8 cellular contexts compared by ENCODE assay signal in the genomic region with DNA sequence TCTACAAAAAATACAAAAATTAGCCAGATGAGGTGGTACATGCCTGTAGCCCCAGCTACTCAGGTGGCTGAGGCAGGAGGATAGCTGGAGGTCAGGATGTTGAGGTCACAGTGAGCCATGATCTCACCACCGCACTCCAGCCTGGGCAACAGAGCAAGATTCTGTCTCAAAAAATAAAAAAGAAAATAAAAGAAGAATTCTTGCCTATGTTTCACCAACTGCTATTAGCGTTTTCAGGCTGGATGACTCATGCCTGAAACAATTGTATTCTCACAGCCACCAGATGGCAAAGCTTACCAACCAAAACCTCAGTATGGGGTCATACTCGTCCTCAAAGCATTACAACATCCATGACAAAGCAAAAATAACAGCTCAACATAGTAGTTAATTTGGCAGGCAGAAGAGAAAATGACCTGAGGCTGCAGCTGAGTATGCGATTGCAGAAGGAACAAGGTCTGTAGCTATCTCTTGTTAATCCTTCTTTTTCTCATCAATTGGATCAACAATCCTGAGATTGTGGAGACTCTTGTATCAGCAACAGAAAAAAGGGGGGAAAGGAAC. TPM values are rescaled to one million over a fixed set of nuclear protein-coding genes. Genes with fewer than 3 reads are reported as not detected.
DNase-seq lines count a peak whose midpoint lies in the region; ATAC-seq, FAIRE-seq and TF ChIP-seq lines count a peak whose summit lies in the region.

No MANE protein-coding gene starts in this region.

- H3K9me3 Mint-ChIP-seq in stimulated activated effector memory CD8-positive, alpha-beta T cell treated with anti-CD3 and anti-CD28 coated beads, Interleukin-12 subunit alpha, Interleukin-12 subunit beta, amount 100 ng/mL, for 72 hours: no peaks in the 10 kb centered on the region

- peak overlapping the region; percentile 94 for H3K27ac Mint-ChIP-seq in stimulated activated effector memory CD8-positive, alpha-beta T cell treated with anti-CD3 and anti-CD28 coated beads, Interleukin-12 subunit alpha, Interleukin-12 subunit beta, amount 100 ng/mL, for 72 hours

- H3K36me3 ChIP-seq in MM.1S (replicated peaks; ENCODE audit: insufficient read depth, low read length) (no peaks in the 10 kb centered on the region), liver (ENCODE audit: control insufficient read depth in 4 of 4, insufficient read depth in 3 of 4, low read depth in 1 of 4, low read length in 3 of 4) (peaks cover 0 to 7% (median 3%) of the 10 kb centered on the region in 4 donors)

- H3K36me3 Mint-ChIP-seq in stimulated activated effector memory CD8-positive, alpha-beta T cell treated with anti-CD3 and anti-CD28 coated beads, Interleukin-12 subunit alpha, Interleukin-12 subunit beta, amount 100 ng/mL, for 72 hours: peaks cover 57% of the 10 kb centered on the region

- ATAC-seq in GM18867 (IDR thresholded peaks at IDR 0.05; ENCODE audit: unreplicated experiment): peak; percentile 62
- ATAC-seq in stimulated activated effector memory CD8-positive, alpha-beta T cell treated with anti-CD3 and anti-CD28 coated beads, Interleukin-12 subunit alpha, Interleukin-12 subunit beta, amount 100 ng/mL, for 72 hours: peak; percentile 100

- H3K9me2 ChIP-seq in MM.1S (replicated peaks; ENCODE audit: insufficient read depth, low read length): no peaks in the 10 kb centered on the region

- H3K4me3 ChIP-seq in MM.1S (ENCODE audit: low read length) (no peak overlapping the region), liver (ENCODE audit: low read depth in 1 of 3, low read length in 3 of 3) (no peak overlapping the region)

- peaks cover 8% of the 10 kb centered on the region for H3K4me1 Mint-ChIP-seq in stimulated activated effector memory CD8-positive, alpha-beta T cell treated with anti-CD3 and anti-CD28 coated beads, Interleukin-12 subunit alpha, Interleukin-12 subunit beta, amount 100 ng/mL, for 72 hours

- H3F3A ChIP-seq in MM.1S (ENCODE audit: insufficient read depth, low read length): peaks cover 6% of the 10 kb centered on the region

- H3K4me1 ChIP-seq in MM.1S (ENCODE audit: low read length): peaks cover 6% of the 10 kb centered on the region; the same call in 1 of the 2 replicates
- H3K4me1 ChIP-seq in liver (ENCODE audit: control insufficient read depth in 4 of 4, insufficient read depth in 4 of 4, low read length in 3 of 4): peaks cover 0 to 3% (median 0%) of the 10 kb centered on the region in 4 donors

- no peaks in the 10 kb centered on the region for H3K79me2 ChIP-seq in MM.1S (ENCODE audit: low read length)

- H3K4me3 Mint-ChIP-seq in stimulated activated effector memory CD8-positive, alpha-beta T cell treated with anti-CD3 and anti-CD28 coated beads, Interleukin-12 subunit alpha, Interleukin-12 subunit beta, amount 100 ng/mL, for 72 hours: peak overlapping the region; percentile 36

- H4K20me1 ChIP-seq in MM.1S (ENCODE audit: insufficient read depth, low read length): no peaks in the 10 kb centered on the region

- H3K27ac ChIP-seq in MM.1S (ENCODE audit: low read length): peak overlapping the region; percentile 82
- no peak overlapping the region for H3K27ac ChIP-seq in liver (ENCODE audit: low read depth in 1 of 2, low read length in 2 of 2)

- peak; percentile 91 for DNase-seq in AG20443 (ENCODE audit: low spot score)
- DNase-seq in MM.1S: peak; percentile 89
- DNase-seq in SW480 (ENCODE audit: low spot score): peak; percentile 75
- DNase-seq in dedifferentiated amniotic fluid mesenchymal stem cell (ENCODE audit: extremely low spot score): peak; percentile 98
- DNase-seq in stimulated activated effector memory CD8-positive, alpha-beta T cell treated with anti-CD3 and anti-CD28 coated beads, Interleukin-12 subunit alpha, Interleukin-12 subunit beta, amount 100 ng/mL, for 72 hours (ENCODE audit: low spot score in 2 of 2): peak; percentile 14 to 61
- DNase-seq in GM19239 (ENCODE audit: insufficient read length, low spot score): no peak

- TF ChIP-seq CTCF in MM.1S (IDR thresholded peaks at IDR 0.05; ENCODE audit: low read length): peak; percentile 61
- peak; percentile 59 for TF ChIP-seq CTCF in liver (IDR thresholded peaks at IDR 0.05; ENCODE audit: low read depth, low read length, missing input control)

- H3K9ac ChIP-seq in MM.1S (ENCODE audit: low read length): peak overlapping the region; percentile 55
- H3K9ac ChIP-seq in liver (ENCODE audit: low read depth in 1 of 2, low read length in 2 of 2): no peak overlapping the region

- H3K27me3 ChIP-seq in MM.1S (replicated peaks; ENCODE audit: insufficient read depth, low read length): no peaks in the 10 kb centered on the region
- no peaks in the 10 kb centered on the region for H3K27me3 ChIP-seq in liver (ENCODE audit: control insufficient read depth in 4 of 4, insufficient read depth in 4 of 4, low read length in 3 of 4)

- no peak for FAIRE-seq in GM19239 (lab: Jason Lieb, UNC)

- no peaks in the 10 kb centered on the region for H3K9me3 ChIP-seq in MM.1S (replicated peaks; ENCODE audit: insufficient read depth, low read length)
- no peaks in the 10 kb centered on the region for H3K9me3 ChIP-seq in liver (ENCODE audit: control insufficient read depth in 4 of 4, low read length in 3 of 4)

- 0 out of 2 replicates have a peak overlapping the region, but pooled peaks have one; percentile 43 for H2AFZ ChIP-seq in MM.1S (ENCODE audit: low read length)

- peak; percentile 91 to 96 for TF ChIP-seq RAD21 in liver (IDR thresholded peaks at IDR 0.05)

- H3K4me2 ChIP-seq in MM.1S (ENCODE audit: low read depth, low read length): peak overlapping the region; percentile 72

- 24% methylated on average over 4 of the region's 4 CpGs for WGBS in liver

TF ChIP-seq in liver, 16 proteins besides CTCF, POLR2A, EP300 and RAD21:
- TF ChIP-seq ZBTB33 (IDR thresholded peaks at IDR 0.05) (no peak), YY1 (IDR thresholded peaks at IDR 0.05) (peak; percentile 63), GABPA (IDR thresholded peaks at IDR 0.05 in 1 of 2, conservative IDR thresholded peaks at IDR 0.05 in 1 of 2) (no peak), FOXA1 (IDR thresholded peaks at IDR 0.05) (peak; percentile 24), JUND (IDR thresholded peaks at IDR 0.05) (peak; percentile 99 to 100), SP1 (IDR thresholded peaks at IDR 0.05) (peak; percentile 41), EGR1 (IDR thresholded peaks at IDR 0.05; ENCODE audit: low read depth in 2 of 2) (peak in 1 of 2 donors; percentile 12), HNF4G (IDR thresholded peaks at IDR 0.05) (no peak), RXRA (IDR thresholded peaks at IDR 0.05) (peak; percentile 83 to 84), HNF4A (conservative IDR thresholded peaks at IDR 0.05) (peak; percentile 49 to 54), TAF1 (conservative IDR thresholded peaks at IDR 0.05) (no peak), NR2F2 (IDR thresholded peaks at IDR 0.05) (no peak), FOXA2 (IDR thresholded peaks at IDR 0.05) (peak; percentile 38)
- TF ChIP-seq, protein P1, sequence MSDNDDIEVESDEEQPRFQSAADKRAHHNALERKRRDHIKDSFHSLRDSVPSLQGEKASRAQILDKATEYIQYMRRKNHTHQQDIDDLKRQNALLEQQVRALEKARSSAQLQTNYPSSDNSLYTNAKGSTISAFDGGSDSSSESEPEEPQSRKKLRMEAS (IDR thresholded peaks at IDR 0.05): peak; percentile 34
- TF ChIP-seq, protein P2, sequence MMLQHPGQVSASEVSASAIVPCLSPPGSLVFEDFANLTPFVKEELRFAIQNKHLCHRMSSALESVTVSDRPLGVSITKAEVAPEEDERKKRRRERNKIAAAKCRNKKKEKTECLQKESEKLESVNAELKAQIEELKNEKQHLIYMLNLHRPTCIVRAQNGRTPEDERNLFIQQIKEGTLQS (IDR thresholded peaks at IDR 0.05): peak; percentile 93
- TF ChIP-seq, protein P3, sequence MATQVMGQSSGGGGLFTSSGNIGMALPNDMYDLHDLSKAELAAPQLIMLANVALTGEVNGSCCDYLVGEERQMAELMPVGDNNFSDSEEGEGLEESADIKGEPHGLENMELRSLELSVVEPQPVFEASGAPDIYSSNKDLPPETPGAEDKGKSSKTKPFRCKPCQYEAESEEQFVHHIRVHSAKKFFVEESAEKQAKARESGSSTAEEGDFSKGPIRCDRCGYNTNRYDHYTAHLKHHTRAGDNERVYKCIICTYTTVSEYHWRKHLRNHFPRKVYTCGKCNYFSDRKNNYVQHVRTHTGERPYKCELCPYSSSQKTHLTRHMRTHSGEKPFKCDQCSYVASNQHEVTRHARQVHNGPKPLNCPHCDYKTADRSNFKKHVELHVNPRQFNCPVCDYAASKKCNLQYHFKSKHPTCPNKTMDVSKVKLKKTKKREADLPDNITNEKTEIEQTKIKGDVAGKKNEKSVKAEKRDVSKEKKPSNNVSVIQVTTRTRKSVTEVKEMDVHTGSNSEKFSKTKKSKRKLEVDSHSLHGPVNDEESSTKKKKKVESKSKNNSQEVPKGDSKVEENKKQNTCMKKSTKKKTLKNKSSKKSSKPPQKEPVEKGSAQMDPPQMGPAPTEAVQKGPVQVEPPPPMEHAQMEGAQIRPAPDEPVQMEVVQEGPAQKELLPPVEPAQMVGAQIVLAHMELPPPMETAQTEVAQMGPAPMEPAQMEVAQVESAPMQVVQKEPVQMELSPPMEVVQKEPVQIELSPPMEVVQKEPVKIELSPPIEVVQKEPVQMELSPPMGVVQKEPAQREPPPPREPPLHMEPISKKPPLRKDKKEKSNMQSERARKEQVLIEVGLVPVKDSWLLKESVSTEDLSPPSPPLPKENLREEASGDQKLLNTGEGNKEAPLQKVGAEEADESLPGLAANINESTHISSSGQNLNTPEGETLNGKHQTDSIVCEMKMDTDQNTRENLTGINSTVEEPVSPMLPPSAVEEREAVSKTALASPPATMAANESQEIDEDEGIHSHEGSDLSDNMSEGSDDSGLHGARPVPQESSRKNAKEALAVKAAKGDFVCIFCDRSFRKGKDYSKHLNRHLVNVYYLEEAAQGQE (IDR thresholded peaks at IDR 0.05): peak; percentile 55

RNA-seq across cellular contexts. Expression of gene TP53BP1, which starts 52.2 kb away (rescaled TPM):
- 10 to 100 TPM; 11.3 to 12.0 TPM for total RNA-seq in liver
- 1 to 10 TPM; 2.7 to 3.2 TPM for polyA plus RNA-seq in liver
